ENCODE assay signal across 8 cellular contexts in genomic region chr19:42076375-42076944, GRCh38. TPM values are rescaled to one million over a fixed set of nuclear protein-coding genes. Genes with fewer than 3 reads are reported as not detected.
A peak's percentile ranks its signal among the peaks of the same experiment; 100 is the strongest.
DNase-seq lines count a peak whose midpoint lies in the region; ATAC-seq, FAIRE-seq and TF ChIP-seq lines count a peak whose summit lies in the region.

No MANE protein-coding gene starts in this region.

- H3K27ac Mint-ChIP-seq in GM23338, result peak overlapping the region; percentile 93

- 0% methylated on average over 12 of the region's 33 CpGs for WGBS in esophagus muscularis mucosa
- 0 to 1% methylated on average over 28 to 33 of the region's 33 CpGs for WGBS in pancreas, 2 donors

- H3K36me3 ChIP-seq in GM23338 (ENCODE audit: insufficient read depth) (peaks cover 20% of the 10 kb centered on the region; the same call in 1 of the 2 replicates), esophagus muscularis mucosa (peaks cover 26 to 35% (median 32%) of the 10 kb centered on the region in 4 donors), pancreas (peaks cover 7 to 29% (median 23%) of the 10 kb centered on the region in 3 donors)

- H3K27me3 ChIP-seq in GM23338 (ENCODE audit: insufficient read depth) (no peaks in the 10 kb centered on the region), esophagus muscularis mucosa (no peaks in the 10 kb centered on the region), pancreas (no peaks in the 10 kb centered on the region)

- no peak for FAIRE-seq in pancreas (lab: Jason Lieb, UNC)

- H3F3A ChIP-seq in GM23338 (replicated peaks; ENCODE audit: low read depth), result peaks cover 7% of the 10 kb centered on the region; the same call in 1 of the 2 replicates

- peaks cover 33% of the 10 kb centered on the region for H3K4me1 Mint-ChIP-seq in GM23338

- H2AFZ ChIP-seq in GM23338, result no peak overlapping the region

- peak overlapping the region; percentile 98 for H3K4me3 Mint-ChIP-seq in GM23338

- DNase-seq in GM23338 (ENCODE audit: low spot score) (peak; percentile 65), esophagus muscularis mucosa (ENCODE audit: extremely low spot score) (no peak), pancreas (peak in 3 of 6 donors; percentile 54 to 80 (median 72))
- DNase-seq in activated CD4-positive, alpha-beta T cell treated with anti-CD3 and anti-CD28 coated beads for 1 hour, result peak; percentile 31

- TF ChIP-seq CTCF in GM23338 (conservative IDR thresholded peaks at IDR 0.05; ENCODE audit: low read depth in 2 of 2) (no peak), esophagus muscularis mucosa (IDR thresholded peaks at IDR 0.05) (no peak), pancreas (IDR thresholded peaks at IDR 0.05) (no peak)

- peak overlapping the region; percentile 99 for H3K4me2 ChIP-seq in GM23338

- H3K4me3 ChIP-seq in GM23338, result peak overlapping the region; percentile 98
- peak overlapping the region; percentile 81 to 97 (median 88) for H3K4me3 ChIP-seq in esophagus muscularis mucosa
- H3K4me3 ChIP-seq in pancreas, result peak overlapping the region; percentile 59 to 83 (median 66)

- ATAC-seq in GM23338 (peak; percentile 38; the same call in 2 of the 3 replicates), pancreas (no peak), GM21367 (IDR thresholded peaks at IDR 0.05; ENCODE audit: unreplicated experiment) (no peak), GM19023 (IDR thresholded peaks at IDR 0.05; ENCODE audit: unreplicated experiment) (no peak), GM18861 (IDR thresholded peaks at IDR 0.05; ENCODE audit: unreplicated experiment) (no peak), GM18502 (IDR thresholded peaks at IDR 0.05; ENCODE audit: poor library complexity, unreplicated experiment) (no peak)

- H3K27ac ChIP-seq in GM23338 (ENCODE audit: low read depth) (peak overlapping the region; percentile 65; the same call in 1 of the 2 replicates), esophagus muscularis mucosa (replicated peaks in 1 of 4) (peak overlapping the region; percentile 92 to 96 (median 95)), pancreas (peak overlapping the region; percentile 60 to 83 (median 66))

- no peak for TF ChIP-seq POLR2A in esophagus muscularis mucosa (IDR thresholded peaks at IDR 0.05; ENCODE audit: low read depth)

- H3K79me2 ChIP-seq in GM23338 (replicated peaks; ENCODE audit: insufficient read depth), result peaks cover 36% of the 10 kb centered on the region

- TF ChIP-seq EP300 in esophagus muscularis mucosa (IDR thresholded peaks at IDR 0.05), result no peak

- intact Hi-C loops in esophagus muscularis mucosa (cut with DNase I), result no loop called here
- intact Hi-C loops in pancreas (cut with DNase I), result no loop called here

- H3K27me3 Mint-ChIP-seq in GM23338 (ENCODE audit: insufficient read depth, low read depth, poor library complexity), result peaks cover 19% of the 10 kb centered on the region

- H3K9me3 ChIP-seq in esophagus muscularis mucosa (no peaks in the 10 kb centered on the region), pancreas (no peaks in the 10 kb centered on the region)

- peaks cover 14% of the 10 kb centered on the region for H3K4me1 ChIP-seq in GM23338 (ENCODE audit: insufficient read depth)
- peaks cover 19 to 32% (median 26%) of the 10 kb centered on the region in 4 donors for H3K4me1 ChIP-seq in esophagus muscularis mucosa
- peaks cover 0 to 12% (median 10%) of the 10 kb centered on the region in 3 donors for H3K4me1 ChIP-seq in pancreas

- H3K9me3 Mint-ChIP-seq in GM23338, result peaks cover 4% of the 10 kb centered on the region; the same call in 2 of the 3 replicates

- no peaks in the 10 kb centered on the region for H3K9me2 ChIP-seq in GM23338 (ENCODE audit: insufficient read depth)

- H3K36me3 Mint-ChIP-seq in GM23338 (ENCODE audit: low read depth), result peaks cover 40% of the 10 kb centered on the region

- H4K20me1 ChIP-seq in GM23338 (replicated peaks; ENCODE audit: insufficient read depth), result peaks cover 17% of the 10 kb centered on the region

TF ChIP-seq in GM23338, 12 proteins besides CTCF, POLR2A, EP300 and RAD21 (continues in another document):
- TF ChIP-seq EZH2 (IDR thresholded peaks at IDR 0.05; ENCODE audit: low read depth, unreplicated experiment), result no peak
- TF ChIP-seq CREB1 (CRISPR knock-in tag; IDR thresholded peaks at IDR 0.05; ENCODE audit: low read depth), result no peak
- no peak for TF ChIP-seq REST (IDR thresholded peaks at IDR 0.05; ENCODE audit: unreplicated experiment)
- no peak for TF ChIP-seq EZH2phosphoT487 (IDR thresholded peaks at IDR 0.05; ENCODE audit: unreplicated experiment)
- TF ChIP-seq ZNF114 (CRISPR knock-in tag; IDR thresholded peaks at IDR 0.05), result no peak
- no peak for TF ChIP-seq NANOG (IDR thresholded peaks at IDR 0.05; ENCODE audit: borderline replicate concordance)
- TF ChIP-seq JUNB (IDR thresholded peaks at IDR 0.05; ENCODE audit: unreplicated experiment), result no peak
- no peak for TF ChIP-seq STAT1 (IDR thresholded peaks at IDR 0.05; ENCODE audit: unreplicated experiment)
- no peak for TF ChIP-seq POLR2AphosphoS5 (IDR thresholded peaks at IDR 0.05; ENCODE audit: low read depth)
- TF ChIP-seq ETS1 (IDR thresholded peaks at IDR 0.05), result no peak

RNA-seq across cellular contexts. Expression of gene ZNF574, which starts 0.5 kb away (rescaled TPM):
- total RNA-seq in GM23338 (2014; rRNA removed; shearing (Covaris generic)), result 50.8 and 61.2 TPM in 2 replicates
- polyA plus RNA-seq in GM23338 (2016; fragmentation: Nextera tagmentation; extraction: Ambion mirVana), result 18.7 and 19.4 TPM in 2 replicates
- total RNA-seq in esophagus muscularis mucosa, result 10 to 100 TPM; 15.0 to 28.4 (median 21.7) TPM
- total RNA-seq in pancreas, result 1 to 10 TPM; 3.9 to 8.5 (median 5.8) TPM
- polyA plus RNA-seq in pancreas, result 1 to 10 TPM; 4.9 to 6.2 TPM

RNA-seq across cellular contexts. Expression of gene GRIK5, which starts 6.5 kb away (rescaled TPM):
- total RNA-seq in GM23338 (2014; rRNA removed; shearing (Covaris generic)), result 34.3 and 42.5 TPM in 2 replicates
- polyA plus RNA-seq in GM23338 (2016; fragmentation: Nextera tagmentation; extraction: Ambion mirVana) (5.1 and 6.2 TPM in 2 replicates), pancreas (10 to 100 TPM in 1 of 2 donors, 1 to 10 TPM in 1; 4.8 to 10.5 TPM)
- total RNA-seq in esophagus muscularis mucosa (10 to 100 TPM in 2 of 4 donors, 1 to 10 TPM in 2; 8.6 to 27.6 (median 13.8) TPM), pancreas (1 to 10 TPM; 1.9 to 3.6 (median 3.1) TPM)

RNA-seq across cellular contexts. Expression of gene POU2F2, which starts 55.8 kb away (rescaled TPM):
- 2.3 and 2.4 TPM in 2 replicates for total RNA-seq in GM23338 (2014; rRNA removed; shearing (Covaris generic))
- polyA plus RNA-seq in GM23338 (2016; fragmentation: Nextera tagmentation; extraction: Ambion mirVana) (4.6 and 5.1 TPM in 2 replicates), pancreas (1 to 10 TPM; 1.7 to 1.9 TPM)
- total RNA-seq in esophagus muscularis mucosa (1 to 10 TPM in 3 of 4 donors, under 1 TPM in 1; 0.52 to 2.5 (median 1.5) TPM), pancreas (1 to 10 TPM in 3 of 6 donors, under 1 TPM in 3; 0.56 to 5.6 (median 1.00) TPM)
